In genomic region chrX:48654746-48655145, GRCh38 we compare ENCODE assay signal across 1 cellular context.
A peak's percentile ranks its signal among the peaks of the same experiment; 100 is the strongest.
TF ChIP-seq lines count a peak whose summit lies in the region.

No MANE protein-coding gene starts in this region.

TF ChIP-seq in HepG2, 621 proteins besides CTCF, POLR2A, EP300 and RAD21:
- TF ChIP-seq ZNF317 (CRISPR knock-in tag; IDR thresholded peaks at IDR 0.05) = 0 out of 2 replicates have a peak, but pooled peaks have one; percentile 33
